In the genomic region with DNA sequence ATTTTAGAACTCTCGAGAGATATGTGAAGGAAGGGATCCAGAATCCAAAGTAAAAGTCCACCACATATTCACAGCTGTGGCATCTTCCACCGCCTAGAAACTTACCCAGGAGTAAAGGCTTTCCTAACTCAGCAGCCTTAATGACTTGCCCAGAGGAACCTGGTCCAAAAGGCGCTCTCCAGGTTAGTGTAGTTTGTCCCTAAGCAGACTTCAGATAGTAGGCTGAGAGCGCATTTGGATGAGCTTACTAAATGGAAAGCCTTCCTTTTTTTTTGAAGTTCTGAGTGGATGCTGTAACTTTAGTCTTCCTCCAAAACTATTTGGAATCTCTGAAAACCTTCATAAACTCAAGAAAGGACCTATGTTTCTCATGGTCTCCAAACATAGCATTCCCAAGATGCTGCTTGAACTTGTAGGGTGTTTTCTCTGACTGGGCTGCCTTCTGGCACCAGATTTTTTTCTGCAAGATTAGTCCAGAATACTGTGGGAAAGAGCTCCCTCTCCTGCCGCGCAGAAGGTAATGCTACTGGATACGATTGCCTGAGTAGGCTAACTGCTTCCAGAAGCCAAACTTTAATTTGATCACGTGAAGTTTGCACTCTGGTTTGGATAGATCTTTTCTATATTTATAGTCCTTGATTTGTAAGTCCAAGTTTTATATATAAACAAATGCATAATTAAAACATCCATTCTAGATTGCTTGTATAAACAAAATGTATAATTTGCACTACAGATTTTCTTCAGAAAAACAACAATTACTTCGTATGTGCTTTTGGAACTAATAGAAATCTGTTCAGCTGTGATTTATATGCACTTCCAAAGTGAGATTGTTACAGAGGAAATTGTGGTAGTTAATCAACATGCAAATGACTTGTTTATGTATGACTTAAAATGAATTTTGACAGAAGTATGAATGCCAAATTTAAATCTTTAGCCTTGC, we compare ENCODE assay signal across 1 cellular context.
TF ChIP-seq lines count a peak whose summit lies in the region.

No MANE protein-coding gene starts in this region.

TF ChIP-seq in HCT116, 20 proteins besides CTCF, POLR2A, EP300 and RAD21 (continued from another document):
- TF ChIP-seq, protein P1, sequence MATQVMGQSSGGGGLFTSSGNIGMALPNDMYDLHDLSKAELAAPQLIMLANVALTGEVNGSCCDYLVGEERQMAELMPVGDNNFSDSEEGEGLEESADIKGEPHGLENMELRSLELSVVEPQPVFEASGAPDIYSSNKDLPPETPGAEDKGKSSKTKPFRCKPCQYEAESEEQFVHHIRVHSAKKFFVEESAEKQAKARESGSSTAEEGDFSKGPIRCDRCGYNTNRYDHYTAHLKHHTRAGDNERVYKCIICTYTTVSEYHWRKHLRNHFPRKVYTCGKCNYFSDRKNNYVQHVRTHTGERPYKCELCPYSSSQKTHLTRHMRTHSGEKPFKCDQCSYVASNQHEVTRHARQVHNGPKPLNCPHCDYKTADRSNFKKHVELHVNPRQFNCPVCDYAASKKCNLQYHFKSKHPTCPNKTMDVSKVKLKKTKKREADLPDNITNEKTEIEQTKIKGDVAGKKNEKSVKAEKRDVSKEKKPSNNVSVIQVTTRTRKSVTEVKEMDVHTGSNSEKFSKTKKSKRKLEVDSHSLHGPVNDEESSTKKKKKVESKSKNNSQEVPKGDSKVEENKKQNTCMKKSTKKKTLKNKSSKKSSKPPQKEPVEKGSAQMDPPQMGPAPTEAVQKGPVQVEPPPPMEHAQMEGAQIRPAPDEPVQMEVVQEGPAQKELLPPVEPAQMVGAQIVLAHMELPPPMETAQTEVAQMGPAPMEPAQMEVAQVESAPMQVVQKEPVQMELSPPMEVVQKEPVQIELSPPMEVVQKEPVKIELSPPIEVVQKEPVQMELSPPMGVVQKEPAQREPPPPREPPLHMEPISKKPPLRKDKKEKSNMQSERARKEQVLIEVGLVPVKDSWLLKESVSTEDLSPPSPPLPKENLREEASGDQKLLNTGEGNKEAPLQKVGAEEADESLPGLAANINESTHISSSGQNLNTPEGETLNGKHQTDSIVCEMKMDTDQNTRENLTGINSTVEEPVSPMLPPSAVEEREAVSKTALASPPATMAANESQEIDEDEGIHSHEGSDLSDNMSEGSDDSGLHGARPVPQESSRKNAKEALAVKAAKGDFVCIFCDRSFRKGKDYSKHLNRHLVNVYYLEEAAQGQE (IDR thresholded peaks at IDR 0.05; ENCODE audit: low read depth): no peak
- TF ChIP-seq FOSL1 (IDR thresholded peaks at IDR 0.05; ENCODE audit: low read depth) (no peak), ELF1 (IDR thresholded peaks at IDR 0.05; ENCODE audit: borderline replicate concordance, low read depth) (no peak), ZNF274 (IDR thresholded peaks at IDR 0.05; ENCODE audit: low read depth, low read length) (no peak), YY1 (IDR thresholded peaks at IDR 0.05; ENCODE audit: extremely low read depth, insufficient replicate concordance, low read depth, low read length) (no peak), EZH2 (IDR thresholded peaks at IDR 0.05) (no peak), JUND (IDR thresholded peaks at IDR 0.05) (no peak)
- TF ChIP-seq, protein P2, sequence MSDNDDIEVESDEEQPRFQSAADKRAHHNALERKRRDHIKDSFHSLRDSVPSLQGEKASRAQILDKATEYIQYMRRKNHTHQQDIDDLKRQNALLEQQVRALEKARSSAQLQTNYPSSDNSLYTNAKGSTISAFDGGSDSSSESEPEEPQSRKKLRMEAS (IDR thresholded peaks at IDR 0.05): no peak
